ENCODE assay signal across 11 cellular contexts in genomic region chr7:7051221-7051877, GRCh38.
DNase-seq lines count a peak whose midpoint lies in the region; ATAC-seq and TF ChIP-seq lines count a peak whose summit lies in the region.
"Had no signal": no experiment of that assay in that cellular context is flagged by ENCODE, and none has a peak within 500 bp of the region (broad histone marks: within the 10 kb centered on the region; RNA-seq: fewer than 3 reads in every experiment).

No MANE protein-coding gene starts in this region.

- intact Hi-C loops in left lung (cut with DNase I) = no loop called here
- intact Hi-C loops in vagina (cut with DNase I) = no loop called here

- H3K27me3 Mint-ChIP-seq in GM23338 (ENCODE audit: insufficient read depth, low read depth, poor library complexity) = no peaks in the 10 kb centered on the region

- H3K4me2 ChIP-seq in GM23338 = no peak overlapping the region

- H3K9me3 Mint-ChIP-seq in GM23338 = no peaks in the 10 kb centered on the region; the same call in 2 of the 3 replicates
- H3K9me3 Mint-ChIP-seq: central memory CD8-positive, alpha-beta T cell had no signal

- H3K79me2 ChIP-seq in GM23338 (replicated peaks; ENCODE audit: insufficient read depth) = no peaks in the 10 kb centered on the region

- no peaks in the 10 kb centered on the region for H3K36me3 Mint-ChIP-seq in GM23338 (ENCODE audit: low read depth)
- H3K36me3 Mint-ChIP-seq: IgD-negative memory B cell had no signal

- H3K9me2 ChIP-seq in GM23338 (ENCODE audit: insufficient read depth) = 0 out of 2 replicates have a peak, but pooled peaks cover 3% of the 10 kb centered on the region

- H3K27ac ChIP-seq in GM23338 (ENCODE audit: low read depth) = no peak overlapping the region
- no peak overlapping the region for H3K27ac ChIP-seq in left lung
- H3K27ac ChIP-seq in vagina = no peak overlapping the region

- H3K4me3 ChIP-seq in GM06990 (replicated peaks; ENCODE audit: low read depth, low read length) (no peak overlapping the region), GM23338 (no peak overlapping the region), left lung (no peak overlapping the region), vagina (no peak overlapping the region)

- no peak overlapping the region for H3K27ac Mint-ChIP-seq in GM23338

- ATAC-seq in GM23338 (no peak), left lung (peak; percentile 66)
- ATAC-seq: left lobe of liver had no signal

- no peak overlapping the region; the same call in 2 of the 3 replicates for H3K4me3 Mint-ChIP-seq in GM23338
- H3K4me3 Mint-ChIP-seq: central memory CD8-positive, alpha-beta T cell had no signal

- no peak for TF ChIP-seq POLR2A in vagina (IDR thresholded peaks at IDR 0.05)

- H4K20me1 ChIP-seq in GM23338 (replicated peaks; ENCODE audit: insufficient read depth) = no peaks in the 10 kb centered on the region

- H3F3A ChIP-seq in GM23338 (replicated peaks; ENCODE audit: low read depth) = no peaks in the 10 kb centered on the region

- DNase-seq in GM06990 (ENCODE audit: extremely low read depth, insufficient read length) (peak; percentile 23), GM23338 (ENCODE audit: low spot score) (no peak), NOMO-1 treated with DMSO at 0.1 percent for 48 hours (lab: John Stamatoyannopoulos, UW; ENCODE audit: unreplicated experiment) (peak; percentile 85), left lung (no peak), NCI-H2029 (lab: John Stamatoyannopoulos, UW) (no peak), vagina (ENCODE audit: extremely low spot score in 2 of 2) (no peak), DMS79 (lab: John Stamatoyannopoulos, UW) (no peak), COLO668 (lab: John Stamatoyannopoulos, UW; ENCODE audit: unreplicated experiment) (no peak)

- H3K36me3 ChIP-seq in GM06990 (ENCODE audit: control insufficient read depth, insufficient read depth, low read length) (no peaks in the 10 kb centered on the region), GM23338 (ENCODE audit: insufficient read depth) (no peaks in the 10 kb centered on the region), left lung (no peaks in the 10 kb centered on the region), vagina (no peaks in the 10 kb centered on the region)

- H3K4me1 ChIP-seq in GM23338 (ENCODE audit: insufficient read depth) (peaks cover 4% of the 10 kb centered on the region; the same call in 1 of the 2 replicates), left lung (no peaks in the 10 kb centered on the region), vagina (no peaks in the 10 kb centered on the region)

- H3K9me3 ChIP-seq in left lung (no peaks in the 10 kb centered on the region), vagina (no peaks in the 10 kb centered on the region)

- no peak for TF ChIP-seq CTCF in GM06990 (IDR thresholded peaks at IDR 0.05; ENCODE audit: insufficient read depth, low read length, poor library complexity, severe bottlenecking)
- no peak for TF ChIP-seq CTCF in GM23338 (conservative IDR thresholded peaks at IDR 0.05; ENCODE audit: low read depth in 2 of 2)
- no peak for TF ChIP-seq CTCF in left lung (IDR thresholded peaks at IDR 0.05)
- TF ChIP-seq CTCF in vagina (IDR thresholded peaks at IDR 0.05) = no peak

- peaks cover 7% of the 10 kb centered on the region; the same call in 2 of the 3 replicates for H3K4me1 Mint-ChIP-seq in GM23338
- H3K4me1 Mint-ChIP-seq: central memory CD8-positive, alpha-beta T cell had no signal

- H3K27me3 ChIP-seq in GM06990 (replicated peaks; ENCODE audit: control insufficient read depth, insufficient read depth, low read length) = no peaks in the 10 kb centered on the region
- H3K27me3 ChIP-seq in GM23338 (ENCODE audit: insufficient read depth) = no peaks in the 10 kb centered on the region
- no peaks in the 10 kb centered on the region for H3K27me3 ChIP-seq in left lung
- H3K27me3 ChIP-seq in vagina = no peaks in the 10 kb centered on the region

- H2AFZ ChIP-seq in GM23338 = peak overlapping the region; percentile 94

TF ChIP-seq in GM23338, 12 proteins besides CTCF, POLR2A, EP300 and RAD21 (continues in another document):
- no peak for TF ChIP-seq JUNB (IDR thresholded peaks at IDR 0.05; ENCODE audit: unreplicated experiment)
- no peak for TF ChIP-seq EZH2 (IDR thresholded peaks at IDR 0.05; ENCODE audit: low read depth, unreplicated experiment)
- TF ChIP-seq CREB1 (CRISPR knock-in tag; IDR thresholded peaks at IDR 0.05; ENCODE audit: low read depth) = no peak
- TF ChIP-seq ZNF462 (CRISPR knock-in tag; IDR thresholded peaks at IDR 0.05) = no peak
- TF ChIP-seq POLR2AphosphoS5 (IDR thresholded peaks at IDR 0.05; ENCODE audit: low read depth) = no peak
- TF ChIP-seq REST (IDR thresholded peaks at IDR 0.05; ENCODE audit: unreplicated experiment) = no peak

Comparison
In these comparisons a context has a peak if more than half of its experiments do, and no peak if none do; other contexts are left out.
1. DNase-seq: peak in GM06990 (single experiment) and NOMO-1 treated with DMSO at 0.1 percent for 48 hours (single experiment); none in GM23338 (single experiment), left lung (0 of 2), NCI-H2029 (single experiment), vagina (0 of 2), DMS79 (single experiment) and COLO668 (single experiment).